8 cellular contexts compared by ENCODE assay signal in the genomic region with DNA sequence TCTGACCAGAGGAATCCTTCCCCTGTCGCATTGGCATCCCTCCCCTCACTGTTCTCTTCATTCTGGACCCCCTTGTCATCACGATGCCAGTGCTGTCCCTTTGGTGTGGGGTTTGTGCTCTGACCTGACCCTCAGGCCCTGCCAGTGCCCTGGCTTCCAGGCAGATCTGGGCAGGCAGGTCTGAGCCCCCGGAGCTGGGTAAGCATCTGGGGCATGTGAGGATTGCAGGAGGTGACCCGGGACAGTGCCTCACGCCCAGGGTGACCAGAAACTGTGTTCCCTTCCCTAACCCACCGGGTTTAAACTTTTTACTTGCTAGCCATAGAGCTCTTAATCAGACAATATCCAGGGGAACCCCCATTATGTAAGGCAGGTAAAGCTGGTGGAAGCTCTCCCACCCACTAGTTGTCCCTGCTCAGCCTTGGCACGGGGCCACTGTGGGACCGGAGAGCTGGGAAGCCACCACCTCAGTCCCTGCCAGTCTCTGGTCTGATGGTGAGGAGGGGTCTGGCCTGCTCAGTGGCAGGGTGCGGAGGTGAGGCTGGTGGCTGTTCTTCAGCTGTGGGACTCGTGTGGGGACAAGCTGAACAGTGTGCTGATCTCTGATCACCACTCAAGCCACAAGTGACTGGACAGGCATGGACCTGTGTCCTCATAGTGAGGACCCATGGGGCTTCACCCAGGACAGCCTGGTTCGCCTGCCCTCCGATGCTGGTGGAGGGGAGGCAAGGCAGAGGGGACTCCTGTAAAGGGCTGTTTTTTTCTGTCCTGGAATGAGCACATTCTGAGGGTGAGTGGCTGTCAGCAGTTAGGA. TPM values are rescaled to one million over a fixed set of nuclear protein-coding genes. Genes with fewer than 3 reads are reported as not detected.
DNase-seq lines count a peak whose midpoint lies in the region; TF ChIP-seq lines count a peak whose summit lies in the region.

No MANE protein-coding gene starts in this region.

- H3K27me3 ChIP-seq in CD4-positive, alpha-beta memory T cell (ENCODE audit: insufficient read depth, low read length) = no peaks in the 10 kb centered on the region
- H3K27me3 ChIP-seq in MM.1S (replicated peaks; ENCODE audit: insufficient read depth, low read length) (no peaks in the 10 kb centered on the region), endodermal cell (ENCODE audit: control insufficient read depth, insufficient read depth, low read length, poor library complexity, severe bottlenecking) (no peaks in the 10 kb centered on the region), parathyroid adenoma (ENCODE audit: control insufficient read depth, insufficient read depth, low read length) (no peaks in the 10 kb centered on the region)

- POLR2A ChIA-PET in CD4-positive, alpha-beta memory T cell (lab: Charles Lee; ENCODE audit: partially characterized antibody) = interaction anchor here (1.6 to 4.1 kb wide), 3 partner anchors 25 to 36 kb away, joined by 3 to 20 read pairs (median 13); a partner anchor contains a TSS

- H3K36me3 Mint-ChIP-seq in CD4-positive, alpha-beta memory T cell = no peaks in the 10 kb centered on the region
- peaks cover 9% of the 10 kb centered on the region for H3K36me3 Mint-ChIP-seq in endodermal cell (ENCODE audit: low read depth)

- WGBS in endodermal cell (ENCODE audit: insufficient coverage in 1 of 2, insufficient read length in 1 of 2), 2 experiments = 79 to 80% methylated on average over 1 to 12 of the region's 12 CpGs

- H3K4me3 ChIP-seq in CD4-positive, alpha-beta memory T cell (ENCODE audit: low read length in 2 of 2) = peak overlapping the region in 1 of 2 donors; percentile 33
- H3K4me3 ChIP-seq in MM.1S (ENCODE audit: low read length) = no peak overlapping the region
- peak overlapping the region; percentile 39 for H3K4me3 ChIP-seq in endodermal cell (ENCODE audit: low read length)
- no peak overlapping the region for H3K4me3 ChIP-seq in parathyroid adenoma (ENCODE audit: low read depth, low read length)

- H4K20me1 ChIP-seq in MM.1S (ENCODE audit: insufficient read depth, low read length) = peaks cover 97% of the 10 kb centered on the region

- no peaks in the 10 kb centered on the region for H3K27me3 Mint-ChIP-seq in CD4-positive, alpha-beta memory T cell
- H3K27me3 Mint-ChIP-seq in endodermal cell (ENCODE audit: insufficient read depth) = no peaks in the 10 kb centered on the region

- TF ChIP-seq CTCF in MM.1S (IDR thresholded peaks at IDR 0.05; ENCODE audit: low read length) = no peak
- TF ChIP-seq CTCF in endodermal cell (conservative IDR thresholded peaks at IDR 0.05) = no peak
- no peak for TF ChIP-seq CTCF in parathyroid adenoma (IDR thresholded peaks at IDR 0.05)

- intact Hi-C loops in CD4-positive, alpha-beta memory T cell (cut with micrococcal nuclease) = loop anchor here (5.0 kb wide), 1 partner anchor 36 kb away; a partner anchor contains a TSS

- peak overlapping the region; percentile 71 to 89 (median 82) for H3K4me3 Mint-ChIP-seq in CD4-positive, alpha-beta memory T cell
- H3K4me3 Mint-ChIP-seq in endodermal cell = peak overlapping the region; percentile 28

- H3K9me3 ChIP-seq in CD4-positive, alpha-beta memory T cell (ENCODE audit: control insufficient read depth in 1 of 2, low read length in 2 of 2) = no peaks in the 10 kb centered on the region
- H3K9me3 ChIP-seq in MM.1S (replicated peaks; ENCODE audit: insufficient read depth, low read length) (no peaks in the 10 kb centered on the region), endodermal cell (ENCODE audit: control insufficient read depth, low read length) (no peaks in the 10 kb centered on the region), parathyroid adenoma (ENCODE audit: control insufficient read depth, low read length) (no peaks in the 10 kb centered on the region)

- peak overlapping the region; percentile 44 for H3K27ac ChIP-seq in CD4-positive, alpha-beta memory T cell (ENCODE audit: low read depth, low read length)
- H3K27ac ChIP-seq in MM.1S (ENCODE audit: low read length) = no peak overlapping the region; the same call in 1 of the 2 replicates
- peak overlapping the region; percentile 26 for H3K27ac ChIP-seq in endodermal cell (ENCODE audit: low read depth, low read length)
- peak overlapping the region; percentile 36 for H3K27ac ChIP-seq in parathyroid adenoma

- H3K9me2 ChIP-seq in MM.1S (replicated peaks; ENCODE audit: insufficient read depth, low read length) = no peaks in the 10 kb centered on the region

- H3K27ac Mint-ChIP-seq in CD4-positive, alpha-beta memory T cell = peak overlapping the region; percentile 85 to 96 (median 93)
- H3K27ac Mint-ChIP-seq in endodermal cell = peak overlapping the region; percentile 52

- DNase-seq in CD4-positive, alpha-beta memory T cell = no peak
- DNase-seq in MM.1S = no peak
- DNase-seq in endodermal cell = no peak
- no peak for DNase-seq in NCI-H526 treated with DMSO at 0.1 percent for 48 hours (lab: John Stamatoyannopoulos, UW)
- no peak for DNase-seq in NCI-H510A (lab: John Stamatoyannopoulos, UW)
- DNase-seq in KBM-7 = no peak
- no peak for DNase-seq in NCI-H524 (lab: John Stamatoyannopoulos, UW)

- H3K4me1 Mint-ChIP-seq in CD4-positive, alpha-beta memory T cell = peaks cover 75 to 100% (median 94%) of the 10 kb centered on the region in 4 donors
- H3K4me1 Mint-ChIP-seq in endodermal cell = peaks cover 79% of the 10 kb centered on the region

- H3K36me3 ChIP-seq in CD4-positive, alpha-beta memory T cell (ENCODE audit: insufficient read depth, low read length) = no peaks in the 10 kb centered on the region
- H3K36me3 ChIP-seq in MM.1S (replicated peaks; ENCODE audit: insufficient read depth, low read length) = no peaks in the 10 kb centered on the region
- peaks cover 5% of the 10 kb centered on the region for H3K36me3 ChIP-seq in endodermal cell (ENCODE audit: control insufficient read depth, insufficient read depth, low read length)
- H3K36me3 ChIP-seq in parathyroid adenoma (ENCODE audit: control insufficient read depth, insufficient read depth, low read length) = no peaks in the 10 kb centered on the region

- H3K9ac ChIP-seq in MM.1S (ENCODE audit: low read length) = no peak overlapping the region
- H3K9ac ChIP-seq in endodermal cell (ENCODE audit: extremely low read depth, low read length, poor library complexity, severe bottlenecking) = no peak overlapping the region
- H3K9ac ChIP-seq in parathyroid adenoma = no peak overlapping the region

- in situ Hi-C loops in KBM-7 (cut with MboI; ENCODE audit: low pct_unique_long_range_greater_than_20kb, low sequenced_read_pairs) = no loop called here

- H3F3A ChIP-seq in MM.1S (ENCODE audit: insufficient read depth, low read length) = peaks cover 11% of the 10 kb centered on the region; the same call in 1 of the 2 replicates

- H3K79me2 ChIP-seq in MM.1S (ENCODE audit: low read length) (peaks cover 100% of the 10 kb centered on the region), parathyroid adenoma (peaks cover 40% of the 10 kb centered on the region)

- H2AFZ ChIP-seq in MM.1S (ENCODE audit: low read length) (no peak overlapping the region), parathyroid adenoma (no peak overlapping the region)

- H3K9me3 Mint-ChIP-seq in CD4-positive, alpha-beta memory T cell = peaks cover 0 to 1% (median 0%) of the 10 kb centered on the region in 8 donors
- H3K9me3 Mint-ChIP-seq in endodermal cell = no peaks in the 10 kb centered on the region

- peaks cover 100% of the 10 kb centered on the region for H3K4me1 ChIP-seq in CD4-positive, alpha-beta memory T cell (ENCODE audit: insufficient read depth, low read length)
- peaks cover 39% of the 10 kb centered on the region for H3K4me1 ChIP-seq in MM.1S (ENCODE audit: low read length)
- H3K4me1 ChIP-seq in endodermal cell (ENCODE audit: control insufficient read depth, insufficient read depth, low read length) = peaks cover 35% of the 10 kb centered on the region
- H3K4me1 ChIP-seq in parathyroid adenoma = peaks cover 17% of the 10 kb centered on the region

- H3K4me2 ChIP-seq in MM.1S (ENCODE audit: low read depth, low read length) (peak overlapping the region; percentile 2; the same call in 1 of the 2 replicates), parathyroid adenoma (ENCODE audit: low read length) (no peak overlapping the region)

- CTCF ChIA-PET in CD4-positive, alpha-beta memory T cell (lab: Charles Lee; ENCODE audit: partially characterized antibody) = interaction anchor here (1.0 to 1.3 kb wide), 3 partner anchors 9 to 40 kb away, joined by 3 read pairs; no protein-coding TSS in a partner anchor

RNA-seq across cellular contexts. Expression of a gene that starts 38.0 kb away (rescaled TPM):
- total RNA-seq in CD4-positive, alpha-beta memory T cell = 10 to 100 TPM; 75.3 to 75.6 TPM
- 10 to 100 TPM in 1 of 2 donors, 1 to 10 TPM in 1; 3.3 to 27.0 TPM for polyA plus RNA-seq in CD4-positive, alpha-beta memory T cell
- 100 to 1,000 TPM; 102 to 172 TPM for total RNA-seq in endodermal cell
- polyA plus RNA-seq in endodermal cell (2013, experiment 1 of 2) = 52.0 TPM
- 54.4 TPM for polyA plus RNA-seq in endodermal cell (2013, experiment 2 of 2)
